Comparison of ENCODE assay signal across 14 cellular contexts in the genomic region with DNA sequence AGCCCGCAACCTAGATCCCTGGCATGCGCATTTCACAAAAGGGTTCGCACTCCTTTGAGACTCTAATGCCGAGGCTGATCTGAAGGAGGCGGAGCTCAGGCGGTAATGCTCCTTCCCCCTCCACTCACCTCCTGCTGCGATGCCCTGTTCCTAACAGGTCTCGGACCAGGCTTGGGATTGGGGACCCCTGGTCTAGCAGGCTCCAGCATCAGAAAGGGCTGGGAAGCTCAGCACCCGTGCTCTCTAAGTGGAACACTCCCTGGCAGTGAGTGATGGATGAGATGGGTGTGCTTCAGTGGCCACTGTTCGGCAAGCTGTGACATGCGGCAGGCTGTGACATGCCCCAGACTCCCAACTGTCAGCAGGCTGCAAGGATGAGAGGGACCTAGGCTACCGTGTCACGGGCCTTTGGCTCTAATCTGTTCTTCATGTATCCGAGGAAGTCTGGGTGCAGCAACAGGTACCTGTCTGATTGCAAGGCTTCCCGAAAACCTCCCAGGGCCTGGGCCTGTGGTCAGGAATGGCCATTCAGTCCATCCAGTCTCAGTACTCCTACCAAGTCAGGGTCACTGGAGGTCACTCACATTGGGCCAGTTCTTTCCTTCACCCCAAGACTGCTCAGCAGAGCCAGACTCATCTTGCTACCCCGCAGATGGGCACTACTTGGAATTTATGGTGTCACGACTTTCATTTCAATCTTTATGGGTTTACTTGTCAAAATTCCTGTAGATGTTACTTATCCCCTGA. TPM values are rescaled to one million over a fixed set of nuclear protein-coding genes. Genes with fewer than 3 reads are reported as not detected.
DNase-seq lines count a peak whose midpoint lies in the region; ATAC-seq, FAIRE-seq and TF ChIP-seq lines count a peak whose summit lies in the region.
"Had no signal": no experiment of that assay in that cellular context is flagged by ENCODE, and none has a peak within 500 bp of the region (broad histone marks: within the 10 kb centered on the region; RNA-seq: fewer than 3 reads in every experiment).

No MANE protein-coding gene starts in this region.

- H3K4me3 ChIP-seq in epithelial cell of esophagus (ENCODE audit: low read length) (peak overlapping the region; percentile 82), upper lobe of left lung (peak overlapping the region in 3 of 4 donors; percentile 61 to 70 (median 63)), dorsolateral prefrontal cortex (peak overlapping the region in 1 of 59 donors; percentile 61)

- no peaks in the 10 kb centered on the region for H3K36me3 Mint-ChIP-seq in activated T-cell treated with anti-CD3 and anti-CD28 coated beads, Interleukin-2, amount 50 U/mL, for 4 hours (ENCODE audit: insufficient read depth)

- peaks cover 57% of the 10 kb centered on the region for H3K27me3 Mint-ChIP-seq in activated T-cell treated with anti-CD3 and anti-CD28 coated beads, Interleukin-2, amount 50 U/mL, for 4 hours (ENCODE audit: low read depth)

- no peak for ATAC-seq in activated T-cell treated with anti-CD3 and anti-CD28 coated beads, Interleukin-2, amount 50 U/mL, for 4 hours
- ATAC-seq in upper lobe of left lung (ENCODE audit: low FRiP score in 2 of 2) = no peak
- ATAC-seq in HG03571 (IDR thresholded peaks at IDR 0.05; ENCODE audit: unreplicated experiment) = no peak

- 42 to 47% methylated on average over 6 to 16 of the region's 17 CpGs for WGBS in upper lobe of left lung, 2 donors

- TF ChIP-seq CTCF in epithelial cell of esophagus (IDR thresholded peaks at IDR 0.05; ENCODE audit: insufficient read depth, low read depth, low read length, missing control alignments) (no peak), upper lobe of left lung (IDR thresholded peaks at IDR 0.05) (no peak), dorsolateral prefrontal cortex (IDR thresholded peaks at IDR 0.05 in 54 of 56, conservative IDR thresholded peaks at IDR 0.05 in 2 of 56; ENCODE audit: low read depth in 1 of 56, partially characterized antibody in 56 of 56) (no peak)

- no peak overlapping the region for H3K27ac ChIP-seq in upper lobe of left lung
- no peak overlapping the region for H3K27ac ChIP-seq in dorsolateral prefrontal cortex

- no peaks in the 10 kb centered on the region for H3K36me3 ChIP-seq in upper lobe of left lung
- H3K36me3 ChIP-seq: right atrium auricular region had no signal

- no peaks in the 10 kb centered on the region for H3K9me3 Mint-ChIP-seq in activated T-cell treated with anti-CD3 and anti-CD28 coated beads, Interleukin-2, amount 50 U/mL, for 4 hours

- no peaks in the 10 kb centered on the region for H3K9me3 ChIP-seq in upper lobe of left lung
- H3K9me3 ChIP-seq: right atrium auricular region had no signal

- DNase-seq in activated T-cell treated with anti-CD3 and anti-CD28 coated beads, Interleukin-2, amount 50 U/mL, for 4 hours = no peak
- no peak for DNase-seq in activated T-cell treated with anti-CD3 and anti-CD28 coated beads, Interleukin-2, amount 50 U/mL, for 48 hours
- DNase-seq in NCI-H510A (lab: John Stamatoyannopoulos, UW) (peak; percentile 76), epithelial cell of esophagus (ENCODE audit: low read depth) (peak; percentile 77), upper lobe of left lung (no peak), RCC 7860 (ENCODE audit: low spot score) (no peak), dorsolateral prefrontal cortex (no peak)
- DNase-seq: activated naive CD4-positive, alpha-beta T cell treated with anti-CD3 and anti-CD28 coated beads, Interleukin-2, amount 50 U/mL, for 16 hours; kidney glomerular epithelial cell; NCI-H748 treated with DMSO at 0.1 percent for 48 hours had no signal

- H3K4me1 Mint-ChIP-seq in activated T-cell treated with anti-CD3 and anti-CD28 coated beads, Interleukin-2, amount 50 U/mL, for 4 hours (ENCODE audit: low read depth) = peaks cover 10% of the 10 kb centered on the region

- H3K4me1 ChIP-seq in upper lobe of left lung = peaks cover 12 to 31% (median 18%) of the 10 kb centered on the region in 4 donors

- peak overlapping the region; percentile 43 for H3K4me3 Mint-ChIP-seq in activated T-cell treated with anti-CD3 and anti-CD28 coated beads, Interleukin-2, amount 50 U/mL, for 4 hours

- no peak for TF ChIP-seq EP300 in upper lobe of left lung (IDR thresholded peaks at IDR 0.05)

- FAIRE-seq in RCC 7860 (lab: Jason Lieb, UNC) = no peak
- FAIRE-seq: GM12878, TTC549 had no signal

- intact Hi-C loops in dorsolateral prefrontal cortex (cut with DNase I) = loop anchor here in 1 of 2 donors (2.0 kb wide), 1 partner anchor 64 kb away; no protein-coding TSS in a partner anchor

- no peak for TF ChIP-seq POLR2A in upper lobe of left lung (IDR thresholded peaks at IDR 0.05)

- H3K27me3 ChIP-seq in upper lobe of left lung (peaks cover 0 to 3% (median 0%) of the 10 kb centered on the region in 4 donors), dorsolateral prefrontal cortex (peaks cover 0 to 36% (median 18%) of the 10 kb centered on the region in 45 donors)
- H3K27me3 ChIP-seq: right atrium auricular region had no signal

RNA-seq across cellular contexts. Expression of a gene that starts 1.3 kb away (rescaled TPM):
- not detected for total RNA-seq in activated T-cell treated with anti-CD3 and anti-CD28 coated beads, Interleukin-2, amount 50 U/mL, for 4 hours
- total RNA-seq in upper lobe of left lung = 10 to 100 TPM; 24.4 to 63.5 (median 39.8) TPM
- 10 to 100 TPM in 1 of 120 experiments, 1 to 10 TPM in 98, under 1 TPM in 16, not detected in 5; 0.38 to 10.0 (median 1.8) TPM for total RNA-seq in dorsolateral prefrontal cortex

RNA-seq across cellular contexts. Expression of a gene that starts 47.1 kb away (rescaled TPM):
- not detected for total RNA-seq in activated T-cell treated with anti-CD3 and anti-CD28 coated beads, Interleukin-2, amount 50 U/mL, for 4 hours
- 10 to 100 TPM in 1 of 6 donors, 1 to 10 TPM in 4, not detected in 1; 3.0 to 13.9 (median 7.2) TPM for total RNA-seq in upper lobe of left lung
- 10 to 100 TPM in 118 of 120 experiments, 1 to 10 TPM in 2; 9.7 to 74.7 (median 21.5) TPM for total RNA-seq in dorsolateral prefrontal cortex

RNA-seq across cellular contexts. Expression of a gene that starts 49.4 kb away (rescaled TPM):
- not detected for total RNA-seq in activated T-cell treated with anti-CD3 and anti-CD28 coated beads, Interleukin-2, amount 50 U/mL, for 4 hours
- total RNA-seq in upper lobe of left lung (10 to 100 TPM in 5 of 6 donors, 1 to 10 TPM in 1; 6.4 to 33.9 (median 16.6) TPM), dorsolateral prefrontal cortex (10 to 100 TPM in 118 of 120 experiments, 1 to 10 TPM in 2; 7.1 to 34.6 (median 19.7) TPM)

RNA-seq across cellular contexts. Expression of a gene that starts 56.6 kb away (rescaled TPM):
- 1 to 10 TPM in 1 of 3 donors, under 1 TPM in 2; 0.57 to 1.1 (median 0.63) TPM for total RNA-seq in activated T-cell treated with anti-CD3 and anti-CD28 coated beads, Interleukin-2, amount 50 U/mL, for 4 hours
- 10 to 100 TPM in 4 of 6 donors, 1 to 10 TPM in 2; 8.3 to 20.4 (median 19.1) TPM for total RNA-seq in upper lobe of left lung
- total RNA-seq in dorsolateral prefrontal cortex = 1 to 10 TPM in 119 of 120 experiments, under 1 TPM in 1; 0.86 to 9.8 (median 3.5) TPM

Comparison
In these comparisons a context has a peak if more than half of its experiments do, and no peak if none do; other contexts are left out.
1. DNase-seq: peak in NCI-H510A (single experiment) and epithelial cell of esophagus (single experiment); none in activated T-cell treated with anti-CD3 and anti-CD28 coated beads, Interleukin-2, amount 50 U/mL, for 4 hours (single experiment), activated T-cell treated with anti-CD3 and anti-CD28 coated beads, Interleukin-2, amount 50 U/mL, for 48 hours (0 of 2), upper lobe of left lung (0 of 2), RCC 7860 (single experiment) and dorsolateral prefrontal cortex (0 of 10).
2. RNA of a gene that starts 49.4 kb away (total RNA-seq): 6.4 to 33.9 TPM in upper lobe of left lung and 7.1 to 34.6 TPM in dorsolateral prefrontal cortex; not detected in activated T-cell treated with anti-CD3 and anti-CD28 coated beads, Interleukin-2, amount 50 U/mL, for 4 hours; every median in the first group is over 4 times any median in the second.